In the genomic region with DNA sequence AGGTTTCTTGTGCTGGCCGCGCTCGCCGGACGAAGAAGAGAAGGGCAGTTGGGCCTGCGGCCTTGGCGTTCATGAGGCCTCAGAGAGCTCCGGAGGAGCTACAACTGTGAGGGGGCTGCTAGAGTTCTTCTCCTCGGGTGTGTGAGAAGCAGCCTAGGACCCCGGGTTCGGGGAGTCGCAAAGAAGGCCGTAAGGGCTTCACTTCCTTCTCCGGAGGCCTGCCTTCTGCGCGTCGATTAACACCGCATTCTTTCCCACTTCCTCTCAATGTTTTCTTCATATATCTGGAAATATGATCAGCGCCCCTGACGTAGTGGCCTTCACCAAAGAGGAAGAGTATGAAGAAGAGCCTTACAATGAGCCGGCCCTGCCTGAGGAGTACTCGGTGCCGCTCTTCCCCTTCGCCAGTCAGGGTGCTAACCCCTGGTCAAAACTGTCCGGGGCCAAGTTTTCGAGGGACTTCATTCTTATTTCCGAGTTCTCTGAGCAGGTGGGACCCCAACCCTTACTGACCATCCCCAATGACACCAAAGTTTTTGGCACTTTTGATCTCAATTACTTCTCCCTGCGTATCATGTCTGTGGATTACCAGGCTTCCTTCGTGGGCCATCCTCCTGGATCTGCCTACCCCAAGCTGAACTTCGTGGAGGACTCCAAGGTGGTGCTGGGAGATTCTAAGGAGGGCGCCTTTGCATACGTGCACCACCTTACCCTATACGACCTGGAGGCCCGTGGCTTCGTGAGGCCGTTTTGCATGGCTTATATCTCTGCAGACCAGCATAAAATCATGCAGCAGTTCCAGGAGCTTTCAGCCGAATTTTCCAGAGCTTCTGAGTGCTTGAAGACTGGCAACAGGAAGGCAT, we compare ENCODE assay signal across 6 cellular contexts. TPM values are rescaled to one million over a fixed set of nuclear protein-coding genes. Genes with fewer than 3 reads are reported as not detected.
A peak's percentile ranks its signal among the peaks of the same experiment; 100 is the strongest.
DNase-seq lines count a peak whose midpoint lies in the region; ATAC-seq, FAIRE-seq and TF ChIP-seq lines count a peak whose summit lies in the region.

No MANE protein-coding gene starts in this region.

- peak overlapping the region; percentile 80 to 99 for H3K9ac ChIP-seq in K562 (ENCODE audit: insufficient read depth in 1 of 2, low read depth in 2 of 2, low read length in 2 of 2)

- 4% methylated on average over 36 of the region's 37 CpGs for WGBS in K562 (ENCODE audit: insufficient coverage, low coverage, missing lambda C conversion rate)

- H4K20me1 ChIP-seq in K562 (replicated peaks; ENCODE audit: control insufficient read depth, insufficient read depth, low read length) = peaks cover 8% of the 10 kb centered on the region

- no peak for TF ChIP-seq POLR2A in K562 (conservative IDR thresholded peaks at IDR 0.05)

- intact Hi-C loops in K562 (cut with micrococcal nuclease) = loop anchor here (5.0 kb wide), 1 partner anchor 68 kb away; no protein-coding TSS in a partner anchor

- peaks cover 24 to 26% of the 10 kb centered on the region in 2 experiments for H3K4me1 ChIP-seq in K562 (replicated peaks in 1 of 2; ENCODE audit: control insufficient read depth in 2 of 2, insufficient read depth in 2 of 2, low read length in 2 of 2)

- H3K27ac ChIP-seq in K562 (ENCODE audit: extremely low read depth, low read depth, low read length) = peak overlapping the region; percentile 85

- H3K4me1 Mint-ChIP-seq in nephron = peaks cover 72% of the 10 kb centered on the region

- H3K27ac Mint-ChIP-seq in nephron = peak overlapping the region; percentile 78 to 94 (median 82)

- H3K79me2 ChIP-seq in K562 (ENCODE audit: control insufficient read depth, insufficient read depth, low read length) = peaks cover 75% of the 10 kb centered on the region

- TF ChIP-seq CTCF in K562 (IDR thresholded peaks at IDR 0.05 in 2 of 3, conservative IDR thresholded peaks at IDR 0.05 in 1 of 3; ENCODE audit: insufficient read depth in 2 of 3, low read depth in 1 of 3, low read length in 3 of 3) (no peak), nephron (IDR thresholded peaks at IDR 0.05; ENCODE audit: unreplicated experiment in 3 of 3) (no peak)

- TF ChIP-seq RAD21 in K562 (CRISPR knock-in tag; conservative IDR thresholded peaks at IDR 0.05 in 1 of 2, IDR thresholded peaks at IDR 0.05 in 1 of 2) = no peak

- TSS peak; percentile 68 for BruUV-seq in K562 (replicated peaks; lab: Mats Ljungman, UMichigan)

- ATAC-seq in K562 (no peak), GM19452 (IDR thresholded peaks at IDR 0.05; ENCODE audit: unreplicated experiment) (no peak)

- TF ChIP-seq EP300 in K562 (IDR thresholded peaks at IDR 0.05; ENCODE audit: low read length) = no peak

- H3K9me3 Mint-ChIP-seq in nephron = no peaks in the 10 kb centered on the region

- no peak for FAIRE-seq in K562 (lab: Jason Lieb, UNC)

- peak; percentile 22 for DNase-seq in stimulated activated CD4-positive, alpha-beta T cell treated with anti-CD3 and anti-CD28 coated beads, Interleukin-15, amount 100 ng/mL, for 24 hours
- DNase-seq in stimulated activated CD4-positive, alpha-beta T cell treated with anti-CD3 and anti-CD28 coated beads, Interleukin-4, amount 100 ng/mL, for 4 hours = no peak
- DNase-seq in K562 (ENCODE audit: extremely low read depth in 1 of 4, low spot score in 3 of 4) (no peak), D341Med (ENCODE audit: low spot score) (no peak)

- no peaks in the 10 kb centered on the region for H3K27me3 ChIP-seq in K562 (ENCODE audit: control insufficient read depth in 2 of 2, insufficient read depth in 2 of 2, low read length in 2 of 2)

- no peaks in the 10 kb centered on the region for H3K9me3 ChIP-seq in K562 (replicated peaks; ENCODE audit: control insufficient read depth, insufficient read depth, low read depth, low read length)

- peaks cover 44% of the 10 kb centered on the region; the same call in 2 of the 3 replicates for H3K36me3 ChIP-seq in K562 (ENCODE audit: control insufficient read depth, insufficient read depth, low read length)

- H3K4me2 ChIP-seq in K562 (ENCODE audit: insufficient read depth, low read length) = peak overlapping the region; percentile 87

- H2AFZ ChIP-seq in K562 (ENCODE audit: low read depth, low read length) = peak overlapping the region; percentile 75

- CTCF ChIA-PET in K562 (lab: Yijun Ruan, JAX; ENCODE audit: low intra/inter-chr PET ratio) = no interaction called here

- peaks cover 6% of the 10 kb centered on the region for H3K27me3 Mint-ChIP-seq in nephron (ENCODE audit: low read depth)

- peak overlapping the region; percentile 75 for H3K4me3 ChIP-seq in K562

- peak overlapping the region; percentile 88 to 89 (median 88) for H3K4me3 Mint-ChIP-seq in nephron

- POLR2A ChIA-PET in K562 (lab: Yijun Ruan, JAX) = interaction anchor here (0.8 kb wide), 1 partner anchor 19 kb away, joined by 3 read pairs; no protein-coding TSS in a partner anchor

- in situ Hi-C loops in K562 (cut with MboI) = no loop called here

- H3K36me3 Mint-ChIP-seq in nephron (ENCODE audit: low read depth) = peaks cover 47% of the 10 kb centered on the region

- H3K9me1 ChIP-seq in K562 (ENCODE audit: control insufficient read depth, insufficient read depth, low read length) = peaks cover 3% of the 10 kb centered on the region

RNA-seq across cellular contexts. Expression of a gene that starts 0.6 kb away (rescaled TPM):
- 11.8 and 21.8 TPM in 2 replicates for total RNA-seq in K562 (2011; cell fraction: chromatin; rRNA removed; ENCODE audit: low replicate concordance)
- 11.7 and 16.5 TPM in 2 replicates for total RNA-seq in K562 (2011; cell fraction: nucleolus; rRNA removed)
- total RNA-seq in K562 (2011; cell fraction: nucleoplasm; rRNA removed) = 10.4 and 12.3 TPM in 2 replicates
- 4.9 and 6.4 TPM in 2 replicates for total RNA-seq in K562 (2014; rRNA removed)
- total RNA-seq in K562 (2014; rRNA removed; fragmentation: Illumina TruSeq; extraction: Trizol) = 4.9 and 5.3 TPM in 2 replicates
- total RNA-seq in K562 (2015; rRNA removed; fragmentation: Illumina TruSeq; extraction: Trizol) = 7.2 and 7.5 TPM in 2 replicates
- total RNA-seq in K562 (2021) = 7.8 and 8.8 TPM in 2 replicates
- 3.8 and 3.9 TPM in 2 replicates for polyA plus RNA-seq in K562 (2011; rRNA removed)
- polyA plus RNA-seq in K562 (2011; cell fraction: cytosol; rRNA removed) = 3.5 and 3.6 TPM in 2 replicates
- 3.0 and 4.5 TPM in 2 replicates for polyA plus RNA-seq in K562 (2011; cell fraction: nucleus; rRNA removed)
- 6.3 and 7.8 TPM in 2 replicates for polyA plus RNA-seq in K562 (2012)
- polyA plus RNA-seq in K562 (2014; fragmentation: Illumina TruSeq; extraction: Trizol) = 7.1 and 7.3 TPM in 2 replicates
- under 1 TPM; 0.25 to 0.37 TPM for polyA plus RNA-seq in K562 (2014; fragmentation: Nextera tagmentation; extraction: Ambion mirVana)
- 3.2 and 4.3 TPM in 2 replicates for polyA plus RNA-seq in K562 (2014; rRNA removed)
- 6.5 and 7.5 TPM in 2 replicates for polyA minus RNA-seq in K562 (2011; rRNA and poly(A)+ RNA removed)
- 5.4 and 5.6 TPM in 2 replicates for polyA minus RNA-seq in K562 (2011; cell fraction: cytosol; rRNA and poly(A)+ RNA removed)
- 5.1 and 6.4 TPM in 2 replicates for polyA minus RNA-seq in K562 (2011; cell fraction: nucleus; rRNA and poly(A)+ RNA removed)

RNA-seq across cellular contexts. Expression of a gene that starts 0.9 kb away (rescaled TPM):
- total RNA-seq in K562 (2011; cell fraction: chromatin; rRNA removed; ENCODE audit: low replicate concordance) = 134 and 180 TPM in 2 replicates
- total RNA-seq in K562 (2011; cell fraction: nucleolus; rRNA removed) = 87.6 and 109 TPM in 2 replicates
- total RNA-seq in K562 (2011; cell fraction: nucleoplasm; rRNA removed) = 107 and 108 TPM in 2 replicates
- total RNA-seq in K562 (2014; rRNA removed) = 25.5 and 33.2 TPM in 2 replicates
- total RNA-seq in K562 (2014; rRNA removed; fragmentation: Illumina TruSeq; extraction: Trizol) = 24.7 and 25.6 TPM in 2 replicates
- 27.0 and 30.0 TPM in 2 replicates for total RNA-seq in K562 (2015; rRNA removed; fragmentation: Illumina TruSeq; extraction: Trizol)
- 48.2 and 49.7 TPM in 2 replicates for total RNA-seq in K562 (2021)
- polyA plus RNA-seq in K562 (2011; rRNA removed) = 18.3 and 23.0 TPM in 2 replicates
- 10.3 and 14.3 TPM in 2 replicates for polyA plus RNA-seq in K562 (2011; cell fraction: cytosol; rRNA removed)
- 28.2 and 40.0 TPM in 2 replicates for polyA plus RNA-seq in K562 (2011; cell fraction: nucleus; rRNA removed)
- polyA plus RNA-seq in K562 (2012) = 21.5 and 22.5 TPM in 2 replicates
- 25.8 TPM in 2 replicates for polyA plus RNA-seq in K562 (2014; fragmentation: Illumina TruSeq; extraction: Trizol)
- polyA plus RNA-seq in K562 (2014; fragmentation: Nextera tagmentation; extraction: Ambion mirVana) = 1 to 10 TPM; 5.2 to 7.6 TPM
- 16.4 and 22.7 TPM in 2 replicates for polyA plus RNA-seq in K562 (2014; rRNA removed)
- 40.2 and 45.8 TPM in 2 replicates for polyA minus RNA-seq in K562 (2011; rRNA and poly(A)+ RNA removed)
- 20.1 and 24.0 TPM in 2 replicates for polyA minus RNA-seq in K562 (2011; cell fraction: cytosol; rRNA and poly(A)+ RNA removed)
- 33.1 and 42.0 TPM in 2 replicates for polyA minus RNA-seq in K562 (2011; cell fraction: nucleus; rRNA and poly(A)+ RNA removed)

RNA-seq across cellular contexts. Expression of a gene that starts 47.6 kb away (rescaled TPM):
- total RNA-seq in K562 (2011; cell fraction: chromatin; rRNA removed; ENCODE audit: low replicate concordance) = 38.5 and 63.2 TPM in 2 replicates
- total RNA-seq in K562 (2011; cell fraction: nucleolus; rRNA removed) = 29.9 and 31.7 TPM in 2 replicates
- total RNA-seq in K562 (2011; cell fraction: nucleoplasm; rRNA removed) = 36.2 and 36.6 TPM in 2 replicates
- 23.3 and 29.8 TPM in 2 replicates for total RNA-seq in K562 (2014; rRNA removed)
- 15.7 and 18.0 TPM in 2 replicates for total RNA-seq in K562 (2014; rRNA removed; fragmentation: Illumina TruSeq; extraction: Trizol)
- 23.9 and 26.5 TPM in 2 replicates for total RNA-seq in K562 (2015; rRNA removed; fragmentation: Illumina TruSeq; extraction: Trizol)
- 30.7 and 31.2 TPM in 2 replicates for total RNA-seq in K562 (2021)
- 18.1 and 20.0 TPM in 2 replicates for polyA plus RNA-seq in K562 (2011; rRNA removed)
- polyA plus RNA-seq in K562 (2011; cell fraction: cytosol; rRNA removed) = 21.9 and 29.0 TPM in 2 replicates
- polyA plus RNA-seq in K562 (2011; cell fraction: nucleus; rRNA removed) = 20.7 and 22.9 TPM in 2 replicates
- 21.8 and 26.1 TPM in 2 replicates for polyA plus RNA-seq in K562 (2012)
- 25.4 and 30.2 TPM in 2 replicates for polyA plus RNA-seq in K562 (2014; fragmentation: Illumina TruSeq; extraction: Trizol)
- polyA plus RNA-seq in K562 (2014; fragmentation: Nextera tagmentation; extraction: Ambion mirVana) = 1 to 10 TPM; 3.3 to 5.6 TPM
- 23.9 and 26.1 TPM in 2 replicates for polyA plus RNA-seq in K562 (2014; rRNA removed)
- polyA minus RNA-seq in K562 (2011; rRNA and poly(A)+ RNA removed) = 12.8 and 14.1 TPM in 2 replicates
- 13.5 and 17.3 TPM in 2 replicates for polyA minus RNA-seq in K562 (2011; cell fraction: cytosol; rRNA and poly(A)+ RNA removed)
- 11.6 and 15.1 TPM in 2 replicates for polyA minus RNA-seq in K562 (2011; cell fraction: nucleus; rRNA and poly(A)+ RNA removed)

RNA-seq across cellular contexts. Expression of a gene that starts 55.3 kb away (rescaled TPM):
- total RNA-seq in K562 (2011; cell fraction: chromatin; rRNA removed; ENCODE audit: low replicate concordance) = 8.1 and 23.7 TPM in 2 replicates
- total RNA-seq in K562 (2011; cell fraction: nucleolus; rRNA removed) = 20.5 and 26.8 TPM in 2 replicates
- 12.3 and 12.8 TPM in 2 replicates for total RNA-seq in K562 (2011; cell fraction: nucleoplasm; rRNA removed)
- total RNA-seq in K562 (2014; rRNA removed) = 4.0 and 6.4 TPM in 2 replicates
- 0.77 and 1.2 TPM in 2 replicates for total RNA-seq in K562 (2014; rRNA removed; fragmentation: Illumina TruSeq; extraction: Trizol)
- 2.4 and 2.8 TPM in 2 replicates for total RNA-seq in K562 (2015; rRNA removed; fragmentation: Illumina TruSeq; extraction: Trizol)
- total RNA-seq in K562 (2021) = 7.8 and 8.2 TPM in 2 replicates
- polyA plus RNA-seq in K562 (2011; rRNA removed) = 3.0 and 5.9 TPM in 2 replicates
- 8.2 and 13.6 TPM in 2 replicates for polyA plus RNA-seq in K562 (2011; cell fraction: cytosol; rRNA removed)
- 24.6 and 25.0 TPM in 2 replicates for polyA plus RNA-seq in K562 (2011; cell fraction: nucleus; rRNA removed)
- 6.5 and 7.8 TPM in 2 replicates for polyA plus RNA-seq in K562 (2012)
- polyA plus RNA-seq in K562 (2014; fragmentation: Illumina TruSeq; extraction: Trizol) = 1.6 and 3.6 TPM in 2 replicates
- polyA plus RNA-seq in K562 (2014; fragmentation: Nextera tagmentation; extraction: Ambion mirVana) = under 1 TPM; 0.10 to 0.21 TPM
- 3.8 and 4.7 TPM in 2 replicates for polyA plus RNA-seq in K562 (2014; rRNA removed)
- polyA minus RNA-seq in K562 (2011; rRNA and poly(A)+ RNA removed) = 3.6 and 5.1 TPM in 2 replicates
- polyA minus RNA-seq in K562 (2011; cell fraction: cytosol; rRNA and poly(A)+ RNA removed) = 4.9 and 5.6 TPM in 2 replicates
- 11.4 and 14.9 TPM in 2 replicates for polyA minus RNA-seq in K562 (2011; cell fraction: nucleus; rRNA and poly(A)+ RNA removed)

RNA-seq across cellular contexts. Expression of a gene that starts 57.2 kb away (rescaled TPM):
- 135 and 339 TPM in 2 replicates for total RNA-seq in K562 (2011; cell fraction: chromatin; rRNA removed; ENCODE audit: low replicate concordance)
- 168 and 180 TPM in 2 replicates for total RNA-seq in K562 (2011; cell fraction: nucleolus; rRNA removed)
- 115 and 116 TPM in 2 replicates for total RNA-seq in K562 (2011; cell fraction: nucleoplasm; rRNA removed)
- total RNA-seq in K562 (2014; rRNA removed) (82.5 and 117 TPM in 2 replicates), K562 (2014; rRNA removed; fragmentation: Illumina TruSeq; extraction: Trizol) (57.2 and 64.8 TPM in 2 replicates), K562 (2015; rRNA removed; fragmentation: Illumina TruSeq; extraction: Trizol) (65.9 and 71.4 TPM in 2 replicates), K562 (2021) (116 and 121 TPM in 2 replicates)
- polyA plus RNA-seq in K562 (2011; rRNA removed) (126 and 140 TPM in 2 replicates), K562 (2014; fragmentation: Illumina TruSeq; extraction: Trizol) (92.6 and 108 TPM in 2 replicates), K562 (2014; fragmentation: Nextera tagmentation; extraction: Ambion mirVana) (10 to 100 TPM; 11.7 to 14.4 TPM), K562 (2014; rRNA removed) (86.9 and 88.9 TPM in 2 replicates)
- 150 and 255 TPM in 2 replicates for polyA plus RNA-seq in K562 (2011; cell fraction: cytosol; rRNA removed)
- 312 and 400 TPM in 2 replicates for polyA plus RNA-seq in K562 (2011; cell fraction: nucleus; rRNA removed)
- 87.1 and 120 TPM in 2 replicates for polyA plus RNA-seq in K562 (2012)
- polyA minus RNA-seq in K562 (2011; rRNA and poly(A)+ RNA removed) = 124 and 145 TPM in 2 replicates
- polyA minus RNA-seq in K562 (2011; cell fraction: cytosol; rRNA and poly(A)+ RNA removed) = 107 and 114 TPM in 2 replicates
- polyA minus RNA-seq in K562 (2011; cell fraction: nucleus; rRNA and poly(A)+ RNA removed) = 59.5 and 63.8 TPM in 2 replicates
